In the genomic region with DNA sequence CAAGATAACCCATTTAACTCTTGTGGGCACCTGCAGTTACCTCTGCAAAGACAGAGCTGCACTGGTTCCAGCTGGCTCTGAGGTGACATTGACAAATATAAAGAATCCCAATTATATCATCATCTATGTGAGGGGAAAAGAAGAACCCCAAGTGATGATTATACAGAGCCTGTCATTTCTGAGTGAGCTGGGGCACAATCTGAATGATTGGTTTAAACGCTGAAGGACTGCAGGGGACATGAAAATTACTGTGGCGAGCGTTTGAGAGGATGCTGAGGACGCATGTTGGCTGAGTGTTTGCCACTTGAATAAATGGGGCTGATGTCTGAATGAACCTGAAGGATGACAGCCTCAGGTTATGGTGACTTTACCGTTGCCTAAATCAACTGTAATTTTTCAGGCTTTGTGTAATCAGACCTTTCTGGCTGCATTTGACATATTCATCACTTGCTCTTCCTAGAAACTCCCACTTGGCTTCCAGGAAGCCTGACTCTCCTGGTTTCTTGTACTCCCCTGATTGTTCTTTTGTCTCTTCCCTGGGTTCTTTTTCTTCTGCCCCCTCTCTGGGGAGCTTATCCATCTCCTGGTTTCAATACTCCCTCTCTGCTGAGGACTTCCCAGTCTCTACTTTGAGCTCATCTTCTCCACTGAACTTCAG, we compare ENCODE assay signal across 22 cellular contexts. TPM values are rescaled to one million over a fixed set of nuclear protein-coding genes. Genes with fewer than 3 reads are reported as not detected.
DNase-seq lines count a peak whose midpoint lies in the region; ATAC-seq and TF ChIP-seq lines count a peak whose summit lies in the region.
"Had no signal": no experiment of that assay in that cellular context is flagged by ENCODE, and none has a peak within 500 bp of the region (broad histone marks: within the 10 kb centered on the region; RNA-seq: fewer than 3 reads in every experiment).

No MANE protein-coding gene starts in this region.

- H3K27ac Mint-ChIP-seq in activated naive CD8-positive, alpha-beta T cell treated with anti-CD3 and anti-CD28 coated beads, Interleukin-2, amount 10 ng/mL, durations not matched to agents 7 days and 5 days, result peak overlapping the region; percentile 35
- H3K27ac Mint-ChIP-seq: activated naive CD4-positive, alpha-beta T cell treated with anti-CD3 and anti-CD28 coated beads, Interleukin-2, amount 10 ng/mL, durations not matched to agents 7 days and 5 days; CD8-positive, alpha-beta T cell; effector memory CD8-positive, alpha-beta T cell; mesothelial cell of epicardium; naive B cell; stimulated activated naive CD8-positive, alpha-beta T cell treated with anti-CD3 and anti-CD28 coated beads, Interleukin-15, Interleukin-2, amounts not matched to agents 100 ng/mL and 50 ng/mL, for 24 hours; T-cell had no signal

- DNase-seq in NCI-H510A treated with DMSO at 0.1 percent for 48 hours (lab: John Stamatoyannopoulos, UW), result peak; percentile 2
- no peak for DNase-seq in NCI-H510A (lab: John Stamatoyannopoulos, UW)
- DNase-seq in DMS79 treated with DMSO at 0.1 percent for 48 hours (lab: John Stamatoyannopoulos, UW), result peak; percentile 30
- peak; percentile 35 for DNase-seq in NCI-H345 (lab: John Stamatoyannopoulos, UW)
- DNase-seq in activated naive CD8-positive, alpha-beta T cell treated with anti-CD3 and anti-CD28 coated beads, Interleukin-2, amount 10 ng/mL, durations not matched to agents 7 days and 5 days, result no peak
- no peak for DNase-seq in left ventricle myocardium inferior
- DNase-seq in dermis blood vessel endothelial cell, result no peak
- DNase-seq in stimulated activated CD4-positive, alpha-beta T cell treated with anti-CD3 and anti-CD28 coated beads, Interleukin-15, amount 100 ng/mL, for 24 hours, result no peak
- DNase-seq: activated naive CD4-positive, alpha-beta T cell treated with anti-CD3 and anti-CD28 coated beads, Interleukin-2, amount 10 ng/mL, durations not matched to agents 7 days and 5 days; CD8-positive, alpha-beta T cell; effector memory CD8-positive, alpha-beta T cell; kidney; naive B cell; NCI-H2029 treated with DMSO at 0.1 percent for 48 hours; NCI-H526; occipital lobe; T-cell; thyroid gland had no signal

- no peaks in the 10 kb centered on the region for H3K9me3 Mint-ChIP-seq in activated naive CD8-positive, alpha-beta T cell treated with anti-CD3 and anti-CD28 coated beads, Interleukin-2, amount 10 ng/mL, durations not matched to agents 7 days and 5 days
- H3K9me3 Mint-ChIP-seq: activated naive CD4-positive, alpha-beta T cell treated with anti-CD3 and anti-CD28 coated beads, Interleukin-2, amount 10 ng/mL, durations not matched to agents 7 days and 5 days; CD8-positive, alpha-beta T cell; effector memory CD8-positive, alpha-beta T cell; naive B cell; stimulated activated naive CD8-positive, alpha-beta T cell treated with anti-CD3 and anti-CD28 coated beads, Interleukin-15, Interleukin-2, amounts not matched to agents 100 ng/mL and 50 ng/mL, for 24 hours; T-cell had no signal

- H3K27me3 Mint-ChIP-seq in activated naive CD8-positive, alpha-beta T cell treated with anti-CD3 and anti-CD28 coated beads, Interleukin-2, amount 10 ng/mL, durations not matched to agents 7 days and 5 days, result no peaks in the 10 kb centered on the region
- H3K27me3 Mint-ChIP-seq: effector memory CD8-positive, alpha-beta T cell had no signal

- no peaks in the 10 kb centered on the region for H3K36me3 Mint-ChIP-seq in activated naive CD8-positive, alpha-beta T cell treated with anti-CD3 and anti-CD28 coated beads, Interleukin-2, amount 10 ng/mL, durations not matched to agents 7 days and 5 days
- H3K36me3 Mint-ChIP-seq: mesothelial cell of epicardium, naive B cell had no signal

- no peak overlapping the region for H3K4me3 ChIP-seq in left ventricle myocardium inferior
- H3K4me3 ChIP-seq: SJSA1, thyroid gland had no signal

- POLR2A ChIA-PET in activated naive CD8-positive, alpha-beta T cell treated with anti-CD3 and anti-CD28 coated beads, Interleukin-2, amount 10 ng/mL, durations not matched to agents 7 days and 5 days (lab: Charles Lee), result no interaction called here

- H3K9me3 ChIP-seq in left ventricle myocardium inferior (replicated peaks), result no peaks in the 10 kb centered on the region
- H3K9me3 ChIP-seq: SJSA1, thyroid gland had no signal

- no peak for TF ChIP-seq CTCF in left ventricle myocardium inferior (IDR thresholded peaks at IDR 0.05; ENCODE audit: borderline replicate concordance)

- H3K4me1 Mint-ChIP-seq in activated naive CD8-positive, alpha-beta T cell treated with anti-CD3 and anti-CD28 coated beads, Interleukin-2, amount 10 ng/mL, durations not matched to agents 7 days and 5 days, result peaks cover 21% of the 10 kb centered on the region

- no peaks in the 10 kb centered on the region for H3K36me3 ChIP-seq in left ventricle myocardium inferior
- H3K36me3 ChIP-seq: SJSA1, thyroid gland had no signal

- no peak for ATAC-seq in activated naive CD8-positive, alpha-beta T cell treated with anti-CD3 and anti-CD28 coated beads, Interleukin-2, amount 10 ng/mL, durations not matched to agents 7 days and 5 days (ENCODE audit: low read depth)
- ATAC-seq: activated CD4-positive, CD25-positive, alpha-beta regulatory T cell treated with anti-CD3 and anti-CD28 coated beads, Interleukin-2, amount 50 U/mL, for 24 hours; CD8-positive, alpha-beta T cell; effector memory CD8-positive, alpha-beta T cell; T-cell had no signal

- H3K27ac ChIP-seq in left ventricle myocardium inferior (replicated peaks), result no peak overlapping the region
- H3K27ac ChIP-seq: SJSA1, thyroid gland had no signal

- intact Hi-C loops in left ventricle myocardium inferior (cut with micrococcal nuclease), result no loop called here

- H3K4me3 Mint-ChIP-seq in activated naive CD8-positive, alpha-beta T cell treated with anti-CD3 and anti-CD28 coated beads, Interleukin-2, amount 10 ng/mL, durations not matched to agents 7 days and 5 days, result no peak overlapping the region
- H3K4me3 Mint-ChIP-seq: activated naive CD4-positive, alpha-beta T cell treated with anti-CD3 and anti-CD28 coated beads, Interleukin-2, amount 10 ng/mL, durations not matched to agents 7 days and 5 days; CD8-positive, alpha-beta T cell; effector memory CD8-positive, alpha-beta T cell; mesothelial cell of epicardium; naive B cell; stimulated activated naive CD8-positive, alpha-beta T cell treated with anti-CD3 and anti-CD28 coated beads, Interleukin-15, Interleukin-2, amounts not matched to agents 100 ng/mL and 50 ng/mL, for 24 hours; T-cell had no signal

- H3K27me3 ChIP-seq in left ventricle myocardium inferior (ENCODE audit: low read depth), result no peaks in the 10 kb centered on the region
- H3K27me3 ChIP-seq: SJSA1 had no signal

- H3K4me1 ChIP-seq in left ventricle myocardium inferior, result peaks cover 18% of the 10 kb centered on the region

RNA-seq across cellular contexts. Expression of gene HSD17B10, which starts 4.1 kb away (rescaled TPM):
- 10 to 100 TPM; 64.3 to 68.2 TPM for total RNA-seq in activated naive CD8-positive, alpha-beta T cell treated with anti-CD3 and anti-CD28 coated beads, Interleukin-2, amount 10 ng/mL, durations not matched to agents 7 days and 5 days
- 109 TPM for total RNA-seq in left ventricle myocardium inferior
- 79.3 and 83.7 TPM in 2 replicates for total RNA-seq in dermis blood vessel endothelial cell

RNA-seq across cellular contexts. Expression of gene RIBC1, which starts 15.6 kb away (rescaled TPM):
- total RNA-seq in activated naive CD8-positive, alpha-beta T cell treated with anti-CD3 and anti-CD28 coated beads, Interleukin-2, amount 10 ng/mL, durations not matched to agents 7 days and 5 days, result 1 to 10 TPM; 1.2 to 1.4 TPM
- total RNA-seq in left ventricle myocardium inferior, result 0.49 TPM
- 0.60 and 1.0 TPM in 2 replicates for total RNA-seq in dermis blood vessel endothelial cell

RNA-seq across cellular contexts. Expression of gene SMC1A, which starts 15.8 kb away (rescaled TPM):
- total RNA-seq in activated naive CD8-positive, alpha-beta T cell treated with anti-CD3 and anti-CD28 coated beads, Interleukin-2, amount 10 ng/mL, durations not matched to agents 7 days and 5 days, result 100 to 1,000 TPM; 117 TPM
- 35.9 TPM for total RNA-seq in left ventricle myocardium inferior
- 16.5 and 24.3 TPM in 2 replicates for total RNA-seq in dermis blood vessel endothelial cell

Comparison
In these comparisons a context has a peak if more than half of its experiments do, and no peak if none do; other contexts are left out.
1. DNase-seq: peak in NCI-H510A treated with DMSO at 0.1 percent for 48 hours (single experiment), DMS79 treated with DMSO at 0.1 percent for 48 hours (single experiment) and NCI-H345 (single experiment); none in NCI-H510A (single experiment), activated naive CD8-positive, alpha-beta T cell treated with anti-CD3 and anti-CD28 coated beads, Interleukin-2, amount 10 ng/mL, durations not matched to agents 7 days and 5 days (single experiment), left ventricle myocardium inferior (single experiment), dermis blood vessel endothelial cell (single experiment) and stimulated activated CD4-positive, alpha-beta T cell treated with anti-CD3 and anti-CD28 coated beads, Interleukin-15, amount 100 ng/mL, for 24 hours (single experiment).